8 cellular contexts compared by ENCODE assay signal in genomic region chr6:137043710-137044365, GRCh38. TPM values are rescaled to one million over a fixed set of nuclear protein-coding genes. Genes with fewer than 3 reads are reported as not detected.
DNase-seq lines count a peak whose midpoint lies in the region; ATAC-seq and TF ChIP-seq lines count a peak whose summit lies in the region.

No MANE protein-coding gene starts in this region.

- 1 to 4% (median 2%) methylated on average over 20 to 42 of the region's 42 CpGs for WGBS in ovary, 3 donors

- intact Hi-C loops in ovary (cut with DNase I) = no loop called here

- no peak for TF ChIP-seq POLR2A in ovary (IDR thresholded peaks at IDR 0.05)

- TF ChIP-seq CTCF in cardiac muscle cell (IDR thresholded peaks at IDR 0.05; ENCODE audit: low read depth, low read length) = no peak
- no peak for TF ChIP-seq CTCF in ovary (IDR thresholded peaks at IDR 0.05)

- H3K4me1 ChIP-seq in cardiac muscle cell (ENCODE audit: low read depth) (peaks cover 22% of the 10 kb centered on the region), ovary (ENCODE audit: insufficient read depth) (no peaks in the 10 kb centered on the region)

- H3K27ac ChIP-seq in cardiac muscle cell (no peak overlapping the region), ovary (peak overlapping the region; percentile 54 to 78)

- peaks cover 32% of the 10 kb centered on the region for H3K27me3 ChIP-seq in cardiac muscle cell
- H3K27me3 ChIP-seq in ovary = no peaks in the 10 kb centered on the region

- ATAC-seq in HG02642 (IDR thresholded peaks at IDR 0.05; ENCODE audit: poor library complexity, unreplicated experiment) (peak; percentile 40), GM21723 (IDR thresholded peaks at IDR 0.05; ENCODE audit: unreplicated experiment) (no peak)

- DNase-seq in DMS114 treated with DMSO at 0.1 percent for 48 hours (lab: John Stamatoyannopoulos, UW; ENCODE audit: unreplicated experiment) (peak; percentile 5), cardiac muscle cell (ENCODE audit: low read depth in 1 of 2, low spot score in 1 of 2) (peak; percentile 34 to 51), ovary (peak in 2 of 5 donors; percentile 35 to 37), midbrain (lab: John Stamatoyannopoulos, UW) (no peak), SHP77 treated with DMSO at 0.1 percent for 48 hours (lab: John Stamatoyannopoulos, UW) (no peak)
- DNase-seq in activated naive CD4-positive, alpha-beta T cell treated with anti-CD3 and anti-CD28 coated beads, Interleukin-2, amount 50 U/mL, for 16 hours = peak; percentile 9

- H3K4me3 ChIP-seq in cardiac muscle cell (peak overlapping the region; percentile 42), ovary (peak overlapping the region; percentile 69)

- H3K36me3 ChIP-seq in cardiac muscle cell (no peaks in the 10 kb centered on the region), ovary (no peaks in the 10 kb centered on the region)

- TF ChIP-seq EP300 in ovary (IDR thresholded peaks at IDR 0.05) = no peak

- H3K9me3 ChIP-seq in cardiac muscle cell (ENCODE audit: low read depth) (no peaks in the 10 kb centered on the region), ovary (no peaks in the 10 kb centered on the region)

RNA-seq across cellular contexts. Expression of gene IL20RA, which starts 0.9 kb away (rescaled TPM):
- total RNA-seq in cardiac muscle cell (0.71 and 0.99 TPM in 2 replicates), ovary (10 to 100 TPM in 1 of 7 donors, 1 to 10 TPM in 6; 2.6 to 19.3 (median 5.9) TPM)
- polyA plus RNA-seq in cardiac muscle cell (0.86 and 3.5 TPM in 2 replicates), ovary (1 to 10 TPM; 2.2 to 5.8 TPM)

Comparison
In these comparisons a context has a peak if more than half of its experiments do, and no peak if none do; other contexts are left out.
1. DNase-seq: peak in DMS114 treated with DMSO at 0.1 percent for 48 hours (single experiment), activated naive CD4-positive, alpha-beta T cell treated with anti-CD3 and anti-CD28 coated beads, Interleukin-2, amount 50 U/mL, for 16 hours (single experiment) and cardiac muscle cell (2 of 2); none in midbrain (single experiment) and SHP77 treated with DMSO at 0.1 percent for 48 hours (single experiment).